Comparison of ENCODE assay signal across 8 cellular contexts in the genomic region with DNA sequence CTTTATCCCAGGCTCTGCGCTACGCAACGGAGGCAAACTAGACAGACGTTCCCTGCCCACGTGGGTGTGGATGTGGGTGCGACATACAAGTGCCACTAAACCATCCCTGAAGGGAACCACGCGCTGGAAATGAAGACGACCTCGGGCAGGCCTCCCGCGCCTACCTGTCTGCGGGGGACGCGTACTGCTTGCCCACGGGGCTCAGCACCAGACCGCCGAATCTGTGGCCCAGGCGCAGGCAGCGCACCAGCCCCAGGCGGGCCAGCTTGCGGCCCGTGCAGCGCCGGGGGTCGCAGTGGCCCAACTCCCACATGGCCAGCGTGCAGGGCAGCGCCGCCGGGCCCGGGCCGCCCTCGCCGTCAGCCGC. TPM values are rescaled to one million over a fixed set of nuclear protein-coding genes. Genes with fewer than 3 reads are reported as not detected.
DNase-seq lines count a peak whose midpoint lies in the region; ATAC-seq and TF ChIP-seq lines count a peak whose summit lies in the region.

No MANE protein-coding gene starts in this region.

- peak overlapping the region; percentile 83 for H3K4me3 Mint-ChIP-seq in activated CD8-positive, alpha-beta memory T cell treated with anti-CD3 and anti-CD28 coated beads, Interleukin-2, amount 10 ng/mL, durations not matched to agents 7 days and 5 days
- peak overlapping the region; percentile 80 to 91 (median 84) for H3K4me3 Mint-ChIP-seq in IgD-negative memory B cell

- peaks cover 2% of the 10 kb centered on the region for H3K36me3 Mint-ChIP-seq in activated CD8-positive, alpha-beta memory T cell treated with anti-CD3 and anti-CD28 coated beads, Interleukin-2, amount 10 ng/mL, durations not matched to agents 7 days and 5 days
- no peaks in the 10 kb centered on the region for H3K36me3 Mint-ChIP-seq in IgD-negative memory B cell

- H3K9ac ChIP-seq in mucosa of stomach (ENCODE audit: low read length): peak overlapping the region; percentile 73

- no peaks in the 10 kb centered on the region for H3K36me3 ChIP-seq in mucosa of stomach (ENCODE audit: control insufficient read depth, insufficient read depth, low read length)

- H3K9me3 Mint-ChIP-seq in activated CD8-positive, alpha-beta memory T cell treated with anti-CD3 and anti-CD28 coated beads, Interleukin-2, amount 10 ng/mL, durations not matched to agents 7 days and 5 days (ENCODE audit: low read depth): no peaks in the 10 kb centered on the region
- no peaks in the 10 kb centered on the region for H3K9me3 Mint-ChIP-seq in IgD-negative memory B cell

- peak overlapping the region; percentile 76 for H3K27ac Mint-ChIP-seq in activated CD8-positive, alpha-beta memory T cell treated with anti-CD3 and anti-CD28 coated beads, Interleukin-2, amount 10 ng/mL, durations not matched to agents 7 days and 5 days
- H3K27ac Mint-ChIP-seq in IgD-negative memory B cell: peak overlapping the region in 2 of 3 donors; percentile 88 to 96

- peak overlapping the region; percentile 29 for H3K27ac ChIP-seq in cingulate gyrus (ENCODE audit: low read depth, low read length)

- peaks cover 35% of the 10 kb centered on the region for H3K4me1 Mint-ChIP-seq in activated CD8-positive, alpha-beta memory T cell treated with anti-CD3 and anti-CD28 coated beads, Interleukin-2, amount 10 ng/mL, durations not matched to agents 7 days and 5 days
- H3K4me1 Mint-ChIP-seq in IgD-negative memory B cell: peaks cover 14 to 23% (median 19%) of the 10 kb centered on the region in 3 donors

- POLR2A ChIA-PET in HEK293T (lab: Yijun Ruan, JAX): no interaction called here

- peak; percentile 35 for ATAC-seq in activated CD8-positive, alpha-beta memory T cell treated with anti-CD3 and anti-CD28 coated beads, Interleukin-2, amount 10 ng/mL, durations not matched to agents 7 days and 5 days

- H3K27me3 ChIP-seq in mucosa of stomach (ENCODE audit: control insufficient read depth, insufficient read depth, low read length): no peaks in the 10 kb centered on the region

- peak overlapping the region; percentile 66 for H3K4me3 ChIP-seq in mucosa of stomach (ENCODE audit: low read length)

- DNase-seq in activated CD8-positive, alpha-beta memory T cell treated with anti-CD3 and anti-CD28 coated beads, Interleukin-2, amount 10 ng/mL, durations not matched to agents 7 days and 5 days: no peak
- DNase-seq in activated CD8-positive, alpha-beta memory T cell treated with anti-CD3 and anti-CD28 coated beads, Interleukin-2, amount 50 U/mL, for 4 hours: no peak
- DNase-seq in NCI-H1105 (lab: John Stamatoyannopoulos, UW): no peak
- DNase-seq in HEK293T (ENCODE audit: extremely low spot score): no peak
- no peak for DNase-seq in activated CD4-positive, CD25-positive, alpha-beta regulatory T cell (lab: John Stamatoyannopoulos, UW)

- H3K4me1 ChIP-seq in mucosa of stomach (ENCODE audit: control insufficient read depth, insufficient read depth, low read length): peaks cover 12% of the 10 kb centered on the region

- CTCF ChIA-PET in activated CD8-positive, alpha-beta memory T cell treated with anti-CD3 and anti-CD28 coated beads, Interleukin-2, amount 10 ng/mL, durations not matched to agents 7 days and 5 days (lab: Charles Lee): interaction anchor here (2.2 kb wide), 1 partner anchor 12 kb away, joined by 6 read pairs; no protein-coding TSS in a partner anchor
- CTCF ChIA-PET in HEK293T (lab: Yijun Ruan, JAX): no interaction called here

- H3K9me3 ChIP-seq in mucosa of stomach (ENCODE audit: control insufficient read depth, low read length): no peaks in the 10 kb centered on the region

- H3K27me3 Mint-ChIP-seq in activated CD8-positive, alpha-beta memory T cell treated with anti-CD3 and anti-CD28 coated beads, Interleukin-2, amount 10 ng/mL, durations not matched to agents 7 days and 5 days: no peaks in the 10 kb centered on the region
- no peaks in the 10 kb centered on the region for H3K27me3 Mint-ChIP-seq in IgD-negative memory B cell

TF ChIP-seq in HEK293T, 16 proteins besides CTCF, POLR2A, EP300 and RAD21:
- TF ChIP-seq NFRKB (IDR thresholded peaks at IDR 0.05): no peak
- no peak for TF ChIP-seq BHLHE40 (IDR thresholded peaks at IDR 0.05; ENCODE audit: borderline replicate concordance)
- no peak for TF ChIP-seq L3MBTL2 (conservative IDR thresholded peaks at IDR 0.05)
- TF ChIP-seq CTBP1 (IDR thresholded peaks at IDR 0.05; ENCODE audit: borderline replicate concordance): no peak

RNA-seq across cellular contexts. Expression of a gene that starts 0.5 kb away (rescaled TPM):
- total RNA-seq in activated CD8-positive, alpha-beta memory T cell treated with anti-CD3 and anti-CD28 coated beads, Interleukin-2, amount 10 ng/mL, durations not matched to agents 7 days and 5 days: 10 to 100 TPM; 52.9 to 57.8 TPM
- 116 TPM for polyA plus RNA-seq in IgD-negative memory B cell

RNA-seq across cellular contexts. Expression of a gene that starts 0.5 kb away (rescaled TPM):
- total RNA-seq in activated CD8-positive, alpha-beta memory T cell treated with anti-CD3 and anti-CD28 coated beads, Interleukin-2, amount 10 ng/mL, durations not matched to agents 7 days and 5 days: 10 to 100 TPM; 29.3 to 33.0 TPM
- polyA plus RNA-seq in IgD-negative memory B cell: 55.9 TPM

RNA-seq across cellular contexts. Expression of a gene that starts 17.8 kb away (rescaled TPM):
- total RNA-seq in activated CD8-positive, alpha-beta memory T cell treated with anti-CD3 and anti-CD28 coated beads, Interleukin-2, amount 10 ng/mL, durations not matched to agents 7 days and 5 days: under 1 TPM; 0.45 to 0.53 TPM
- 26.0 TPM for polyA plus RNA-seq in IgD-negative memory B cell

RNA-seq across cellular contexts. Expression of a gene that starts 41.8 kb away (rescaled TPM):
- 100 to 1,000 TPM; 224 to 253 TPM for total RNA-seq in activated CD8-positive, alpha-beta memory T cell treated with anti-CD3 and anti-CD28 coated beads, Interleukin-2, amount 10 ng/mL, durations not matched to agents 7 days and 5 days
- polyA plus RNA-seq in IgD-negative memory B cell: 165 TPM
